In genomic region chr12:97112161-97112560, GRCh38 we compare ENCODE assay signal across 20 cellular contexts.
"Had no signal": no experiment of that assay in that cellular context is flagged by ENCODE, and none has a peak within 500 bp of the region (broad histone marks: within the 10 kb centered on the region; RNA-seq: fewer than 3 reads in every experiment).

No MANE protein-coding gene starts in this region.

- H3K36me3 Mint-ChIP-seq: activated naive CD8-positive, alpha-beta T cell treated with anti-CD3 and anti-CD28 coated beads, Interleukin-2, amount 10 ng/mL, durations not matched to agents 7 days and 5 days; natural killer cell treated with Interleukin-12 subunit alpha and Interleukin-12 subunit beta and Interleukin-15 and Interleukin-18, amount 100 ng/mL, for 72 hours had no signal

- H3K27ac Mint-ChIP-seq: activated naive CD4-positive, alpha-beta T cell treated with anti-CD3 and anti-CD28 coated beads for 36 hours; activated naive CD8-positive, alpha-beta T cell treated with anti-CD3 and anti-CD28 coated beads, Interleukin-2, amount 10 ng/mL, durations not matched to agents 7 days and 5 days; natural killer cell treated with Interleukin-12 subunit alpha and Interleukin-12 subunit beta and Interleukin-15 and Interleukin-18, amount 100 ng/mL, for 72 hours; T-helper 1 cell treated with Interleukin-12 subunit alpha and Interleukin-12 subunit beta and Interleukin-4 antibody, amounts not matched to agents 30 μg/mL and 1 μg/mL, for 36 hours had no signal

- H3K9me3 ChIP-seq: testis, uterus had no signal

- H3K4me3 Mint-ChIP-seq: activated naive CD4-positive, alpha-beta T cell treated with anti-CD3 and anti-CD28 coated beads for 36 hours; activated naive CD8-positive, alpha-beta T cell treated with anti-CD3 and anti-CD28 coated beads, Interleukin-2, amount 10 ng/mL, durations not matched to agents 7 days and 5 days; natural killer cell treated with Interleukin-12 subunit alpha and Interleukin-12 subunit beta and Interleukin-15 and Interleukin-18, amount 100 ng/mL, for 72 hours; T-helper 1 cell treated with Interleukin-12 subunit alpha and Interleukin-12 subunit beta and Interleukin-4 antibody, amounts not matched to agents 30 μg/mL and 1 μg/mL, for 36 hours had no signal

- DNase-seq: activated CD4-positive, alpha-beta T cell treated with anti-CD3 and anti-CD28 coated beads for 4 hours; activated CD4-positive, alpha-beta T cell treated with anti-CD3 and anti-CD28 coated beads, Interleukin-2, amount 50 U/mL, for 48 hours; activated CD4-positive, CD25-positive, alpha-beta regulatory T cell; activated naive CD4-positive, alpha-beta T cell treated with anti-CD3 and anti-CD28 coated beads for 36 hours; activated naive CD8-positive, alpha-beta T cell treated with anti-CD3 and anti-CD28 coated beads, Interleukin-2, amount 10 ng/mL, durations not matched to agents 7 days and 5 days; activated T-cell treated with anti-CD3 and anti-CD28 coated beads, Interleukin-2, amount 50 U/mL, for 48 hours; amniotic stem cell; erythroblast; foreskin fibroblast; kidney; left ventricle myocardium superior; occipital lobe; spleen; stimulated activated CD4-positive, alpha-beta T cell treated with anti-CD3 and anti-CD28 coated beads, Interleukin-4, amount 100 ng/mL, for 1 hour; stimulated activated naive CD4-positive, alpha-beta T cell; testis; trophoblast cell; uterus had no signal

- H3K36me3 ChIP-seq: spleen, uterus had no signal

- H3K27me3 ChIP-seq: spleen, testis, uterus had no signal

- H3K4me1 Mint-ChIP-seq: activated naive CD8-positive, alpha-beta T cell treated with anti-CD3 and anti-CD28 coated beads, Interleukin-2, amount 10 ng/mL, durations not matched to agents 7 days and 5 days had no signal

- H3K4me1 ChIP-seq: spleen, testis, uterus had no signal

- H3K27me3 Mint-ChIP-seq: natural killer cell treated with Interleukin-12 subunit alpha and Interleukin-12 subunit beta and Interleukin-15 and Interleukin-18, amount 100 ng/mL, for 72 hours had no signal

- H3K4me3 ChIP-seq: spleen, testis, uterus had no signal

- H3K27ac ChIP-seq: spleen, testis, uterus had no signal
